26 cellular contexts compared by ENCODE assay signal in the genomic region with DNA sequence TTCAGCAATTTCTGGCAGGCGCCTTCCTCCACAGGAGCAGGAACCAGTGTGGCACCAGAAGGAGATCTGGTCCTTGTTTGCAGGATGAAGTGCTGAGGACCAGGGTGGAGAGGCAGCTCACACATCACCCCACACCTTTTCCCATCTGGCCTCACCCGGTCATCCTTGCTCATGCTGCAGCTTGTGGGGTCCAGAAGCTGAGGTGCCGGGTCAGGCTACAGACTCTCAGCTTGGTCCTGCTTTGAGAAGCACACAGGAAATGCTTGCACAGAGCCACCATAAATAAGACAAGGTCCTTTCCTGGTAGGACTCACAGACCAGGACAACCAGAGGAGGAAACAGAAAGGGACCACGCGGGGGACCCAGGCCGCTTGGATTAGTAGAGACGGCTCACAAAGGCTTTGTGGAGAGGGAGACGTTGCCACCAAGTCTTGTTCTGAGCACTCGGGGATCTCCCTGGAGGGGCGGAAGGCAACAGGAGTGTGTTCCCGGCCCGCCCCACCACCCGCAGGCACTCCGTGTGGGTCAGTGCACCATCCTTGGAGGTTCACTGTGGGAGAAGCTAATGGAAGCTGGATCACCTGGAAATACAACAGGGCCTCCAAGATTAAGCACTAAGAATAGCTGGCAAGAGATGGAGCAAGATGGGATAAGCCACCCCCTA. TPM values are rescaled to one million over a fixed set of nuclear protein-coding genes. Genes with fewer than 3 reads are reported as not detected.
"Had no signal": no experiment of that assay in that cellular context is flagged by ENCODE, and none has a peak within 500 bp of the region (broad histone marks: within the 10 kb centered on the region; RNA-seq: fewer than 3 reads in every experiment).

No MANE protein-coding gene starts in this region.

- H3K4me1 ChIP-seq: heart left ventricle, left ventricle myocardium inferior, parathyroid adenoma, right atrium auricular region, right lobe of liver, suprapubic skin, tibial artery, upper lobe of right lung had no signal

- H3K27ac ChIP-seq: heart left ventricle, left ventricle myocardium inferior, parathyroid adenoma, right atrium auricular region, right lobe of liver, suprapubic skin, thoracic aorta, tibial artery, upper lobe of right lung had no signal

- H3K9me3 Mint-ChIP-seq: immature natural killer cell; memory B cell; natural killer cell treated with Interleukin-12 subunit alpha and Interleukin-12 subunit beta and Interleukin-15 and Interleukin-18, amount 100 ng/mL, for 72 hours; stimulated activated effector memory CD8-positive, alpha-beta T cell treated with anti-CD3 and anti-CD28 coated beads, Interleukin-12 subunit alpha, Interleukin-12 subunit beta, amount 100 ng/mL, for 72 hours; stimulated activated naive CD8-positive, alpha-beta T cell treated with anti-CD3 and anti-CD28 coated beads, Interleukin-15, Interleukin-2, amounts not matched to agents 100 ng/mL and 50 ng/mL, for 24 hours had no signal

- H3K9me3 ChIP-seq: heart left ventricle, left ventricle myocardium inferior, mucosa of descending colon, right atrium auricular region, right lobe of liver, suprapubic skin, thoracic aorta, tibial artery, upper lobe of right lung had no signal

- H3K4me1 Mint-ChIP-seq: immature natural killer cell; memory B cell; naive thymus-derived CD4-positive, alpha-beta T cell; stimulated activated effector memory CD8-positive, alpha-beta T cell treated with anti-CD3 and anti-CD28 coated beads, Interleukin-12 subunit alpha, Interleukin-12 subunit beta, amount 100 ng/mL, for 72 hours had no signal

- ATAC-seq: heart left ventricle; mucosa of descending colon; naive thymus-derived CD4-positive, alpha-beta T cell; natural killer cell treated with Interleukin-12 subunit alpha and Interleukin-12 subunit beta and Interleukin-15 and Interleukin-18, amount 100 ng/mL, for 72 hours; right lobe of liver; stimulated activated effector memory CD8-positive, alpha-beta T cell treated with anti-CD3 and anti-CD28 coated beads, Interleukin-12 subunit alpha, Interleukin-12 subunit beta, amount 100 ng/mL, for 72 hours; upper lobe of right lung had no signal

- H3K4me3 ChIP-seq: heart left ventricle, left ventricle myocardium inferior, mucosa of descending colon, right atrium auricular region, right lobe of liver, suprapubic skin, thoracic aorta, tibial artery, upper lobe of right lung had no signal

- H3K4me3 Mint-ChIP-seq: immature natural killer cell; memory B cell; naive thymus-derived CD4-positive, alpha-beta T cell; natural killer cell treated with Interleukin-12 subunit alpha and Interleukin-12 subunit beta and Interleukin-15 and Interleukin-18, amount 100 ng/mL, for 72 hours; stimulated activated effector memory CD8-positive, alpha-beta T cell treated with anti-CD3 and anti-CD28 coated beads, Interleukin-12 subunit alpha, Interleukin-12 subunit beta, amount 100 ng/mL, for 72 hours; stimulated activated naive CD8-positive, alpha-beta T cell treated with anti-CD3 and anti-CD28 coated beads, Interleukin-15, Interleukin-2, amounts not matched to agents 100 ng/mL and 50 ng/mL, for 24 hours had no signal

- DNase-seq: hypothalamus; immature natural killer cell; left ventricle myocardium inferior; midbrain; naive thymus-derived CD4-positive, alpha-beta T cell; nucleus accumbens; stimulated activated CD4-positive, alpha-beta T cell treated with anti-CD3 and anti-CD28 coated beads, Interleukin-4, amount 100 ng/mL, for 24 hours; stimulated activated naive CD4-positive, alpha-beta T cell; tibial artery; trophoblast cell; upper lobe of right lung had no signal

- H3K36me3 ChIP-seq: heart left ventricle, left ventricle myocardium inferior, right atrium auricular region, right lobe of liver, suprapubic skin, thoracic aorta, tibial artery, upper lobe of right lung had no signal

- H3K27ac Mint-ChIP-seq: immature natural killer cell; memory B cell; naive thymus-derived CD4-positive, alpha-beta T cell; natural killer cell treated with Interleukin-12 subunit alpha and Interleukin-12 subunit beta and Interleukin-15 and Interleukin-18, amount 100 ng/mL, for 72 hours; progenitor cell of endocrine pancreas; stimulated activated effector memory CD8-positive, alpha-beta T cell treated with anti-CD3 and anti-CD28 coated beads, Interleukin-12 subunit alpha, Interleukin-12 subunit beta, amount 100 ng/mL, for 72 hours; stimulated activated naive CD8-positive, alpha-beta T cell treated with anti-CD3 and anti-CD28 coated beads, Interleukin-15, Interleukin-2, amounts not matched to agents 100 ng/mL and 50 ng/mL, for 24 hours had no signal

- H3K27me3 ChIP-seq: right atrium auricular region, right lobe of liver had no signal

- H3K36me3 Mint-ChIP-seq: immature natural killer cell; memory B cell; naive thymus-derived CD4-positive, alpha-beta T cell; natural killer cell treated with Interleukin-12 subunit alpha and Interleukin-12 subunit beta and Interleukin-15 and Interleukin-18, amount 100 ng/mL, for 72 hours; stimulated activated effector memory CD8-positive, alpha-beta T cell treated with anti-CD3 and anti-CD28 coated beads, Interleukin-12 subunit alpha, Interleukin-12 subunit beta, amount 100 ng/mL, for 72 hours had no signal

RNA-seq across cellular contexts. Expression of a gene that starts 29.6 kb away (rescaled TPM):
- total RNA-seq: lung microvascular endothelial cell; mucosa of descending colon; naive thymus-derived CD4-positive, alpha-beta T cell; progenitor cell of endocrine pancreas; pulmonary artery endothelial cell; right atrium auricular region; right lobe of liver; subcutaneous adipose tissue; upper lobe of right lung had no signal
